ENCODE assay signal across 14 cellular contexts in genomic region chr1:160538985-160539651, GRCh38. TPM values are rescaled to one million over a fixed set of nuclear protein-coding genes. Genes with fewer than 3 reads are reported as not detected.
DNase-seq lines count a peak whose midpoint lies in the region; ATAC-seq and TF ChIP-seq lines count a peak whose summit lies in the region.
"Had no signal": no experiment of that assay in that cellular context is flagged by ENCODE, and none has a peak within 500 bp of the region (broad histone marks: within the 10 kb centered on the region; RNA-seq: fewer than 3 reads in every experiment).

No MANE protein-coding gene starts in this region.

- H3K27ac ChIP-seq in CD4-positive, alpha-beta memory T cell (ENCODE audit: low read depth, low read length): peak overlapping the region; percentile 51
- H3K27ac ChIP-seq in lower lobe of right lung: peak overlapping the region; percentile 1

- intact Hi-C loops in CD4-positive, alpha-beta memory T cell (cut with micrococcal nuclease): no loop called here
- intact Hi-C loops in lower lobe of right lung (cut with DNase I): no loop called here

- no peak for DNase-seq in CD4-positive, alpha-beta memory T cell
- DNase-seq in HT-29 (ENCODE audit: low spot score) (peak; percentile 82), lower lobe of right lung (no peak), NCI-H146 (lab: John Stamatoyannopoulos, UW) (no peak)
- no peak for DNase-seq in activated naive CD4-positive, alpha-beta T cell treated with anti-CD3 and anti-CD28 coated beads, Interleukin-2, amount 50 U/mL, for 72 hours (ENCODE audit: low spot score in 2 of 2)
- no peak for DNase-seq in stimulated activated CD4-positive, alpha-beta T cell treated with anti-CD3 and anti-CD28 coated beads, Interleukin-4, amount 100 ng/mL, for 1 hour
- DNase-seq: activated CD4-positive, CD25-positive, alpha-beta regulatory T cell treated with anti-CD3 and anti-CD28 coated beads, Interleukin-2, amount 50 U/mL, for 72 hours; anterior cingulate cortex; hypothalamus; KBM-7; NCI-H2171 had no signal

- H3K27ac Mint-ChIP-seq in CD4-positive, alpha-beta memory T cell: peak overlapping the region; percentile 61 to 93 (median 91)
- peak overlapping the region; percentile 87 to 90 for H3K27ac Mint-ChIP-seq in activated naive CD4-positive, alpha-beta T cell treated with anti-CD3 and anti-CD28 coated beads, Interleukin-2, amount 50 U/mL, for 72 hours

- H3K36me3 ChIP-seq in CD4-positive, alpha-beta memory T cell (ENCODE audit: insufficient read depth, low read length): no peaks in the 10 kb centered on the region
- no peaks in the 10 kb centered on the region for H3K36me3 ChIP-seq in lower lobe of right lung

- H3K4me1 Mint-ChIP-seq in CD4-positive, alpha-beta memory T cell: peaks cover 39 to 56% (median 47%) of the 10 kb centered on the region in 4 donors

- ATAC-seq in activated naive CD4-positive, alpha-beta T cell treated with anti-CD3 and anti-CD28 coated beads, Interleukin-2, amount 50 U/mL, for 72 hours: no peak
- ATAC-seq in lower lobe of right lung: no peak
- ATAC-seq in GM21528 (IDR thresholded peaks at IDR 0.05; ENCODE audit: low FRiP score, unreplicated experiment): no peak
- ATAC-seq in GM18498 (IDR thresholded peaks at IDR 0.05; ENCODE audit: unreplicated experiment): no peak

- TF ChIP-seq CTCF in lower lobe of right lung (IDR thresholded peaks at IDR 0.05): no peak

- peak overlapping the region in 6 of 8 donors; percentile 36 to 82 (median 69) for H3K4me3 Mint-ChIP-seq in CD4-positive, alpha-beta memory T cell

- POLR2A ChIA-PET in CD4-positive, alpha-beta memory T cell (lab: Charles Lee; ENCODE audit: partially characterized antibody): interaction anchor here (0.7 to 6.6 kb wide), 16 partner anchors 10 to 223 kb away, joined by 3 to 92 read pairs (median 8); partner anchors contain the start of genes CD84 and SLAMF6

- H3K27me3 Mint-ChIP-seq in CD4-positive, alpha-beta memory T cell: no peaks in the 10 kb centered on the region

- H3K36me3 Mint-ChIP-seq in CD4-positive, alpha-beta memory T cell: peaks cover 7 to 11% of the 10 kb centered on the region in 2 donors
- H3K36me3 Mint-ChIP-seq in activated naive CD4-positive, alpha-beta T cell treated with anti-CD3 and anti-CD28 coated beads, Interleukin-2, amount 50 U/mL, for 72 hours: peaks cover 14 to 31% of the 10 kb centered on the region in 2 donors

- H3K4me3 ChIP-seq in CD4-positive, alpha-beta memory T cell (ENCODE audit: low read length in 2 of 2): no peak overlapping the region
- no peak overlapping the region for H3K4me3 ChIP-seq in lower lobe of right lung

- peaks cover 54% of the 10 kb centered on the region for H3K4me1 ChIP-seq in CD4-positive, alpha-beta memory T cell (ENCODE audit: insufficient read depth, low read length)
- peaks cover 30% of the 10 kb centered on the region for H3K4me1 ChIP-seq in lower lobe of right lung

- peaks cover 0 to 26% (median 15%) of the 10 kb centered on the region in 8 donors for H3K9me3 Mint-ChIP-seq in CD4-positive, alpha-beta memory T cell
- H3K9me3 Mint-ChIP-seq in activated naive CD4-positive, alpha-beta T cell treated with anti-CD3 and anti-CD28 coated beads, Interleukin-2, amount 50 U/mL, for 72 hours: peaks cover 17 to 22% of the 10 kb centered on the region in 2 donors

- no peaks in the 10 kb centered on the region for H3K27me3 ChIP-seq in CD4-positive, alpha-beta memory T cell (ENCODE audit: insufficient read depth, low read length)
- H3K27me3 ChIP-seq in lower lobe of right lung (ENCODE audit: low read depth): no peaks in the 10 kb centered on the region

- CTCF ChIA-PET in CD4-positive, alpha-beta memory T cell (lab: Charles Lee; ENCODE audit: partially characterized antibody): interaction anchor here (0.9 to 8.5 kb wide), 11 partner anchors 9 to 110 kb away, joined by 3 to 133 read pairs (median 9); partner anchors contain the start of gene SLAMF6

- H3K9me3 ChIP-seq in CD4-positive, alpha-beta memory T cell (ENCODE audit: control insufficient read depth in 1 of 2, low read length in 2 of 2): peaks cover 0 to 4% of the 10 kb centered on the region in 2 donors
- peaks cover 16% of the 10 kb centered on the region for H3K9me3 ChIP-seq in lower lobe of right lung

RNA-seq across cellular contexts. Expression of gene SLAMF6, which starts 16.1 kb away (rescaled TPM):
- 10 to 100 TPM; 56.4 to 59.1 TPM for total RNA-seq in CD4-positive, alpha-beta memory T cell
- 100 to 1,000 TPM in 1 of 2 donors, 10 to 100 TPM in 1; 96.8 to 105 TPM for polyA plus RNA-seq in CD4-positive, alpha-beta memory T cell
- not detected in 2 replicates for total RNA-seq in HT-29 (2014; rRNA removed; shearing (Covaris generic))
- total RNA-seq in activated naive CD4-positive, alpha-beta T cell treated with anti-CD3 and anti-CD28 coated beads, Interleukin-2, amount 50 U/mL, for 72 hours: 10 to 100 TPM; 48.3 to 55.2 TPM
- 4.8 TPM for total RNA-seq in lower lobe of right lung
- total RNA-seq: myocyte had no signal

RNA-seq across cellular contexts. Expression of gene CD84, which starts 40.2 kb away (rescaled TPM):
- 10 to 100 TPM; 97.5 to 98.9 TPM for total RNA-seq in CD4-positive, alpha-beta memory T cell
- polyA plus RNA-seq in CD4-positive, alpha-beta memory T cell: 10 to 100 TPM; 15.9 to 33.6 TPM
- total RNA-seq in HT-29 (2014; rRNA removed; shearing (Covaris generic)): not detected in 2 replicates
- total RNA-seq in activated naive CD4-positive, alpha-beta T cell treated with anti-CD3 and anti-CD28 coated beads, Interleukin-2, amount 50 U/mL, for 72 hours: 10 to 100 TPM; 14.9 to 37.0 TPM
- 24.1 TPM for total RNA-seq in lower lobe of right lung
- total RNA-seq: myocyte had no signal

Comparison
In these comparisons a context has a peak if more than half of its experiments do, and no peak if none do; other contexts are left out.
1. RNA of gene CD84, which starts 40.2 kb away (total RNA-seq): 97.5 to 98.9 TPM in CD4-positive, alpha-beta memory T cell, 14.9 to 37.0 TPM in activated naive CD4-positive, alpha-beta T cell treated with anti-CD3 and anti-CD28 coated beads, Interleukin-2, amount 50 U/mL, for 72 hours and 24.1 TPM in lower lobe of right lung (single experiment); not detected in HT-29; every median in the first group is over 10 times any median in the second.